Comparison of ENCODE assay signal across 29 cellular contexts in the genomic region with DNA sequence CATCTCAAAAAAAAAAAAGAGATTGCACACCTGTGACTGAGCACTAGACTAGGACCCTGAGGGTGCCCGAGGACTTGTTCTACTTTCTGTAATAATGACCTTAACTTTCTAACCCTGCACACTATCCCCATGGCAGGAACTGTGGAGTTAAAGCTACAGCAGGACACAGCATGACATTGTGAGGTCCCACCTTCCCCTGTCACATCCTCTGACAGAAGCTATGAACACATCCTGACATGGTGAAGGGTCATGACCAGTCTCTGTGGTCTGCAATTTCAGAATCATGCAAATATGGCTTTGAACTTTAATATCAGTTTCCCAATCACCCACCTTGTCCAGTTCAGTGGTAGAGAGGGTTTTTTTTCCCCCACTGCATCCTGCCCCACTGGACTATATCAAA.
"Had no signal": no experiment of that assay in that cellular context is flagged by ENCODE, and none has a peak within 500 bp of the region (broad histone marks: within the 10 kb centered on the region; RNA-seq: fewer than 3 reads in every experiment).

No MANE protein-coding gene starts in this region.

- H3K4me3 ChIP-seq: hepatocyte, left ventricle myocardium inferior, lung, pancreas, prostate gland, skin epidermis, stomach, suprapubic skin, thoracic aorta, tibial artery, uterus had no signal

- H3K27ac Mint-ChIP-seq: mesothelial cell of epicardium; naive B cell; nephron; stimulated activated naive B cell treated with anti-CD40 and anti-IgM and Interleukin-4, amounts not matched to agents 10 μg/mL and 1 μg/mL and 100 μg/mL, for 72 hours had no signal

- H3K4me3 Mint-ChIP-seq: mesothelial cell of epicardium; naive B cell; nephron; neural crest cell; stimulated activated naive B cell treated with anti-CD40 and anti-IgM and Interleukin-4, amounts not matched to agents 10 μg/mL and 1 μg/mL and 100 μg/mL, for 72 hours had no signal

- H3K9me3 ChIP-seq: left ventricle myocardium inferior, pancreas, prostate gland, stomach, suprapubic skin, thoracic aorta, tibial artery, uterus had no signal

- H3K27ac ChIP-seq: hepatocyte, left ventricle myocardium inferior, pancreas, prostate gland, skin epidermis, stomach, suprapubic skin, thoracic aorta, tibial artery, uterus had no signal

- H3K27me3 ChIP-seq: pancreas, stomach, suprapubic skin, tibial artery, uterus had no signal

- H3K4me1 ChIP-seq: prostate gland, uterus had no signal

- H2AFZ ChIP-seq: hepatocyte had no signal

- H3K79me2 ChIP-seq: hepatocyte had no signal

- H3K4me2 ChIP-seq: hepatocyte had no signal

- DNase-seq: islet precursor cell; left ventricle myocardium inferior; mesendoderm; naive B cell; nucleus accumbens; pancreas; posterior cingulate gyrus; retina; right cardiac atrium; stimulated activated CD4-positive, alpha-beta T cell treated with anti-CD3 and anti-CD28 coated beads, Interleukin-12 subunit alpha, Interleukin-12 subunit beta, amount 100 ng/mL, for 4 hours; stimulated activated CD4-positive, alpha-beta T cell treated with anti-CD3 and anti-CD28 coated beads, Interleukin-15, amount 100 ng/mL, for 24 hours; stimulated activated CD4-positive, alpha-beta T cell treated with anti-CD3 and anti-CD28 coated beads, Interleukin-2, amount 100 ng/mL, for 24 hours; stimulated activated CD4-positive, alpha-beta T cell treated with anti-CD3 and anti-CD28 coated beads, Interleukin-4, amount 100 ng/mL, for 1 hour; stimulated activated naive B cell treated with anti-CD40 and anti-IgM and Interleukin-4, amounts not matched to agents 10 μg/mL and 1 μg/mL and 100 μg/mL, for 72 hours; stimulated activated naive CD8-positive, alpha-beta T cell treated with anti-CD3 and anti-CD28 coated beads, Interleukin-15, Interleukin-2, amounts not matched to agents 100 U/mL and 50 U/mL, for 24 hours; stomach; tibial artery; trophoblast cell; uterus had no signal

- H3K4me1 Mint-ChIP-seq: naive B cell; neural crest cell; stimulated activated naive B cell treated with anti-CD40 and anti-IgM and Interleukin-4, amounts not matched to agents 10 μg/mL and 1 μg/mL and 100 μg/mL, for 72 hours had no signal

- H3K36me3 ChIP-seq: left ventricle myocardium inferior, pancreas, prostate gland, stomach, suprapubic skin, thoracic aorta, tibial artery, uterus had no signal

- ATAC-seq: pancreas; right cardiac atrium; sciatic nerve; stimulated activated naive B cell treated with anti-CD40 and anti-IgM and Interleukin-4, amounts not matched to agents 10 μg/mL and 1 μg/mL and 100 μg/mL, for 72 hours; stimulated activated naive CD8-positive, alpha-beta T cell treated with anti-CD3 and anti-CD28 coated beads, Interleukin-15, Interleukin-2, amounts not matched to agents 100 U/mL and 50 U/mL, for 24 hours had no signal

- FAIRE-seq: pancreas had no signal

- H3K36me3 Mint-ChIP-seq: mesothelial cell of epicardium; naive B cell; stimulated activated naive B cell treated with anti-CD40 and anti-IgM and Interleukin-4, amounts not matched to agents 10 μg/mL and 1 μg/mL and 100 μg/mL, for 72 hours had no signal

- H3K9me3 Mint-ChIP-seq: mesothelial cell of epicardium; naive B cell; neural crest cell; stimulated activated naive B cell treated with anti-CD40 and anti-IgM and Interleukin-4, amounts not matched to agents 10 μg/mL and 1 μg/mL and 100 μg/mL, for 72 hours had no signal
